8 cellular contexts compared by ENCODE assay signal in the genomic region with DNA sequence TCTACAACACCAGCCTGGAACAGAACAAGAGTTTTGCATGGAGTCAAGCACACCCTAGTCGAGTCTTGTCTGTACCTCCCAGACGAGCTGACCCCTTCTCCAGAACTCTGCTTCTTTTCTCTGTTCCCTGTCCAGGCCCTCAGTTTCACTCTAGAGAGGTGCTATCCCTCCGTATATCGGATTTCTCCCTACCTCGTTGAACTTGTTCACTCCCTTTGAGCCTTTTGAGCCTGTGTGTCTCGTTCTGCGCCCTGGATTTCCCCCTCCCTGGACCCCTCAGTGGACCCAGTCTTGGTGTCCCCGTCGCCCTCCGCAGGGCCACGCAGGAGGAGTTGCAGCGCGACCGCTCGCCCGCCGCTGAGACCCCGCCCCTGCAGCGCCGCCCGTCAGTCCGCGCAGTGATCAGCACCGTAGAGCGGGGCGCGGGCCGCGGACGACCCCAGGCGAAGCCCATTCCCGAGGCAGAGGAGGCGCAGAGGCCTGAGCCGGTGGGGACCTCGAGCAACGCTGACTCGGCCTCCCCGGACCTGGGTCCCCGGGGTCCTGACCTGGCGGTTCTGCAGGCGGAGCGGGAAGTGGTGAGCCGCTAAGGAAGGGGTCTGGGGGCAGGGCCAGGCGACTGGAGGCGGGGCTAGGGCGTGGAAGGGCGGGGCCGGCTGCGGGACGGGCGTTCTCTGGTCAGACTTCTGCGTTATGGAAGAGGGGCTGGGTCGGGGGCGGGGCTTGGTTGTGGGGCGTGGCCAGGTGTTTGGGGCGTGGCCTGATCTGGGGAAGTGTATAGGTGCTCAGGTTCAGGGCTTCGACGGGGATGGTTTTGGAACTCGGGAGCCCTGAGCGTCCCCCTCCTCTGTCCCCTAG. TPM values are rescaled to one million over a fixed set of nuclear protein-coding genes. Genes with fewer than 3 reads are reported as not detected.
DNase-seq lines count a peak whose midpoint lies in the region; ATAC-seq and TF ChIP-seq lines count a peak whose summit lies in the region.

No MANE protein-coding gene starts in this region.

- peaks cover 30% of the 10 kb centered on the region for H3K27me3 ChIP-seq in effector memory CD4-positive, alpha-beta T cell (replicated peaks; ENCODE audit: control insufficient read depth, insufficient read depth, low read length, poor library complexity, severe bottlenecking)

- peak; percentile 72 for DNase-seq in GF-D8 (lab: John Stamatoyannopoulos, UW)
- peak; percentile 59 for DNase-seq in NCI-H526 treated with DMSO at 0.1 percent for 48 hours (lab: John Stamatoyannopoulos, UW)
- DNase-seq in activated CD4-positive, alpha-beta T cell treated with anti-CD3 and anti-CD28 coated beads, Interleukin-2, amount 50 U/mL, for 48 hours, result peak; percentile 91
- peak; percentile 83 to 91 (median 84) for DNase-seq in effector memory CD4-positive, alpha-beta T cell
- peak; percentile 94 to 98 (median 96) for DNase-seq in mucosa of descending colon
- DNase-seq in stimulated activated CD8-positive, alpha-beta memory T cell treated with anti-CD3 and anti-CD28 coated beads, Interleukin-4, amount 100 ng/mL, for 4 hours (ENCODE audit: low read depth in 2 of 2, low spot score in 1 of 2), result peak; percentile 67 to 71
- no peak for DNase-seq in putamen (ENCODE audit: low spot score)

- H3K4me3 ChIP-seq in effector memory CD4-positive, alpha-beta T cell (ENCODE audit: insufficient read depth, low read depth, low read length, poor library complexity, severe bottlenecking), result peak overlapping the region; percentile 58
- H3K4me3 ChIP-seq in mucosa of descending colon, result peak overlapping the region; percentile 31

- no peaks in the 10 kb centered on the region for H3K36me3 ChIP-seq in effector memory CD4-positive, alpha-beta T cell (ENCODE audit: control insufficient read depth, insufficient read depth, low read length)
- no peaks in the 10 kb centered on the region for H3K36me3 ChIP-seq in mucosa of descending colon (ENCODE audit: low read depth)

- intact Hi-C loops in mucosa of descending colon (cut with DNase I, micrococcal nuclease), result no loop called here

- ATAC-seq in HG02938 (IDR thresholded peaks at IDR 0.05; ENCODE audit: unreplicated experiment) (peak; percentile 59), mucosa of descending colon (peak; percentile 82)

- no peak overlapping the region for H3K27ac ChIP-seq in effector memory CD4-positive, alpha-beta T cell (ENCODE audit: insufficient read depth, low read length, poor library complexity, severe bottlenecking)

- H3K4me1 ChIP-seq in effector memory CD4-positive, alpha-beta T cell (ENCODE audit: control insufficient read depth, insufficient read depth, low read length, poor library complexity, severe bottlenecking), result peaks cover 24% of the 10 kb centered on the region
- peaks cover 20% of the 10 kb centered on the region for H3K4me1 ChIP-seq in mucosa of descending colon (ENCODE audit: low read depth)

- H3K9me3 ChIP-seq in effector memory CD4-positive, alpha-beta T cell (ENCODE audit: control insufficient read depth, low read length), result no peaks in the 10 kb centered on the region
- H3K9me3 ChIP-seq in mucosa of descending colon, result no peaks in the 10 kb centered on the region

- no peak for TF ChIP-seq CTCF in mucosa of descending colon (IDR thresholded peaks at IDR 0.05)

RNA-seq across cellular contexts. Expression of gene EPS8L1, which starts 5.5 kb away (rescaled TPM):
- total RNA-seq in mucosa of descending colon, result 10 to 100 TPM; 20.7 to 79.6 (median 36.0) TPM

RNA-seq across cellular contexts. Expression of gene RDH13, which starts 18.2 kb away (rescaled TPM):
- 10 to 100 TPM; 46.1 to 59.5 (median 55.0) TPM for total RNA-seq in mucosa of descending colon

RNA-seq across cellular contexts. Expression of gene PPP1R12C, which starts 36.3 kb away (rescaled TPM):
- 100 to 1,000 TPM in 2 of 3 donors, 10 to 100 TPM in 1; 99.8 to 236 (median 112) TPM for total RNA-seq in mucosa of descending colon

RNA-seq across cellular contexts. Expression of gene GP6, which starts 43.1 kb away (rescaled TPM):
- 1 to 10 TPM in 1 of 3 donors, under 1 TPM in 2; 0.22 to 1.4 (median 0.32) TPM for total RNA-seq in mucosa of descending colon
